Comparison of ENCODE assay signal across 19 cellular contexts in the genomic region with DNA sequence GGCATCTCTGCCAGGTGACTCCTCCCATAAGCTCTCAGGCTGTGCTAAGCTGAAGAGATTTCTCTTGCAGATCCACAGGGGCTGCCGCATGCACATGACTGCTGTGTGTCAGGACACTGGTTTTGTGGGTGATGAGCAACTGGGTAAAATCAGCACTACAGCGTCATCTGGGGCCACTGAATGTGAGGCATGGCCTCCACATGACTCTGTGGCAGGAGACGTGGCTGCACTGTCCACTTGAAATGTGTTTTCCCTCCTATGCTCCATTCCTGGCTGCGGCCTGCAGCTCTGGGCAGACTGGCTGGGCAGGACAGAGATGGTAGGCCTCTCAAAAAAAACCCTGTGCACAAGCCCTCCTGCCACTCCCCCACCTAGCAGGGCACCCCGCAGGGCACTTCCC.
"Had no signal": no experiment of that assay in that cellular context is flagged by ENCODE, and none has a peak within 500 bp of the region (broad histone marks: within the 10 kb centered on the region; RNA-seq: fewer than 3 reads in every experiment).

No MANE protein-coding gene starts in this region.

- H3K36me3 Mint-ChIP-seq: activated CD4-positive, alpha-beta memory T cell treated with anti-CD3 and anti-CD28 coated beads for 36 hours; stimulated activated naive B cell treated with anti-CD40 and anti-IgM and Interleukin-4, amounts not matched to agents 10 μg/mL and 1 μg/mL and 100 μg/mL, for 72 hours had no signal

- H3K4me1 Mint-ChIP-seq: activated T-helper 17 cell treated with anti-CD3 and anti-CD28 coated beads, Interleukin-2, amount 50 U/mL, for 72 hours; nephron progenitor cell; stimulated activated naive B cell treated with anti-CD40 and anti-IgM and Interleukin-4, amounts not matched to agents 10 μg/mL and 1 μg/mL and 100 μg/mL, for 72 hours; T-helper 17 cell had no signal

- H3K4me3 Mint-ChIP-seq: activated CD4-positive, alpha-beta memory T cell treated with anti-CD3 and anti-CD28 coated beads for 36 hours; activated T-helper 17 cell treated with anti-CD3 and anti-CD28 coated beads, Interleukin-2, amount 50 U/mL, for 72 hours; dendritic cell treated with granulocyte-macrophage colony-stimulating factor and Interleukin-4, amounts not matched to agents 40 ng/mL and 50 ng/mL, for 4 days; nephron progenitor cell; stimulated activated naive B cell treated with anti-CD40 and anti-IgM and Interleukin-4, amounts not matched to agents 10 μg/mL and 1 μg/mL and 100 μg/mL, for 72 hours; T-helper 17 cell had no signal

- DNase-seq: activated CD4-positive, alpha-beta memory T cell treated with anti-CD3 and anti-CD28 coated beads for 36 hours; activated CD4-positive, alpha-beta T cell treated with anti-CD3 and anti-CD28 coated beads for 4 hours; activated CD4-positive, CD25-positive, alpha-beta regulatory T cell; activated T-cell treated with anti-CD3 and anti-CD28 coated beads, Interleukin-2, amount 50 U/mL, for 1 hour; brain microvascular endothelial cell; caudate nucleus; effector CD4-positive, alpha-beta T cell; erythroblast; foreskin fibroblast; left colon; mesenchymal stem cell; nephron progenitor cell; sigmoid colon; stimulated activated CD4-positive, alpha-beta T cell treated with anti-CD3 and anti-CD28 coated beads, Interleukin-15, amount 100 ng/mL, for 24 hours; stimulated activated naive B cell treated with anti-CD40 and anti-IgM and Interleukin-4, amounts not matched to agents 10 μg/mL and 1 μg/mL and 100 μg/mL, for 72 hours; T-helper 17 cell had no signal

- H3K9me3 Mint-ChIP-seq: activated CD4-positive, alpha-beta memory T cell treated with anti-CD3 and anti-CD28 coated beads for 36 hours; activated T-helper 17 cell treated with anti-CD3 and anti-CD28 coated beads, Interleukin-2, amount 50 U/mL, for 72 hours had no signal

- ATAC-seq: activated naive CD4-positive, alpha-beta T cell treated with anti-CD3 and anti-CD28 coated beads, Interleukin-2, amount 50 U/mL, for 72 hours; activated T-helper 17 cell treated with anti-CD3 and anti-CD28 coated beads, Interleukin-2, amount 50 U/mL, for 72 hours; left colon; stimulated activated naive B cell treated with anti-CD40 and anti-IgM and Interleukin-4, amounts not matched to agents 10 μg/mL and 1 μg/mL and 100 μg/mL, for 72 hours; T-helper 17 cell had no signal

- H3K27ac Mint-ChIP-seq: activated CD4-positive, alpha-beta memory T cell treated with anti-CD3 and anti-CD28 coated beads for 36 hours; activated naive CD4-positive, alpha-beta T cell treated with anti-CD3 and anti-CD28 coated beads, Interleukin-2, amount 50 U/mL, for 72 hours; activated T-helper 17 cell treated with anti-CD3 and anti-CD28 coated beads, Interleukin-2, amount 50 U/mL, for 72 hours; dendritic cell treated with granulocyte-macrophage colony-stimulating factor and Interleukin-4, amounts not matched to agents 40 ng/mL and 50 ng/mL, for 4 days; nephron progenitor cell; stimulated activated naive B cell treated with anti-CD40 and anti-IgM and Interleukin-4, amounts not matched to agents 10 μg/mL and 1 μg/mL and 100 μg/mL, for 72 hours; T-helper 17 cell had no signal
